In the genomic region with DNA sequence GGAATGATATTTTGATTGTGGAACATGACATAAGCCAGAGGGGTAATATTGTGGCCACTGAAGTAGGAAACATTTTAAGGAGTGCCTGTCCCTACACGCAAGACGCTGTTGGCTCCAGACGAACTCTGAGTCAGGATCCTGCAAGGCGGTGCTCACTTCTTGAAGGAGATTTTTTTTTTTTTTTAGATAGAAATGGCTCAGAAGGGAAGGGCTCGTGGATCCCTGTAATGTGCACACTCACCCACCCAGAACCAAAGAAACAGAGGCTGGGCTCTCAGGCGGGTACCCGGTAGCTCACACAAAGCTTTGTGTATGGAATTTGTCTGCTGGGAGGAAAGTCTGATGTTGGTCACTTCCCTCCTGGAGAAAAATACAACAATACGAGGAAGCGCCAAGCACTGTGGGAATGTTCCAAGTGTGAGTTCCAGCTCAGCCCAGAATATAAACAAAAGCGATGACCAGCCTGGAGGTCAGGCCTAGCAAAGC, we compare ENCODE assay signal across 10 cellular contexts. TPM values are rescaled to one million over a fixed set of nuclear protein-coding genes. Genes with fewer than 3 reads are reported as not detected.
DNase-seq lines count a peak whose midpoint lies in the region; ATAC-seq and TF ChIP-seq lines count a peak whose summit lies in the region.
"Had no signal": no experiment of that assay in that cellular context is flagged by ENCODE, and none has a peak within 500 bp of the region (broad histone marks: within the 10 kb centered on the region; RNA-seq: fewer than 3 reads in every experiment).

No MANE protein-coding gene starts in this region.

- H3K4me3 ChIP-seq in dorsolateral prefrontal cortex (no peak overlapping the region), lower leg skin (ENCODE audit: low read depth, poor library complexity, severe bottlenecking) (no peak overlapping the region), suprapubic skin (no peak overlapping the region)

- no peaks in the 10 kb centered on the region for H3K9me3 ChIP-seq in suprapubic skin

- H3K27ac Mint-ChIP-seq in activated CD8-positive, alpha-beta memory T cell treated with anti-CD3 and anti-CD28 coated beads, Interleukin-2, amount 10 ng/mL, durations not matched to agents 7 days and 5 days, result no peak overlapping the region

- no peak for ATAC-seq in activated CD8-positive, alpha-beta memory T cell treated with anti-CD3 and anti-CD28 coated beads, Interleukin-2, amount 10 ng/mL, durations not matched to agents 7 days and 5 days

- TF ChIP-seq EP300 in suprapubic skin (IDR thresholded peaks at IDR 0.05), result no peak

- no peak for TF ChIP-seq POLR2A in lower leg skin (IDR thresholded peaks at IDR 0.05)
- TF ChIP-seq POLR2A in suprapubic skin (IDR thresholded peaks at IDR 0.05), result no peak

- no peak overlapping the region for H3K4me3 Mint-ChIP-seq in activated CD8-positive, alpha-beta memory T cell treated with anti-CD3 and anti-CD28 coated beads, Interleukin-2, amount 10 ng/mL, durations not matched to agents 7 days and 5 days
- H3K4me3 Mint-ChIP-seq: neural crest cell had no signal

- peaks cover 64% of the 10 kb centered on the region for H3K4me1 Mint-ChIP-seq in activated CD8-positive, alpha-beta memory T cell treated with anti-CD3 and anti-CD28 coated beads, Interleukin-2, amount 10 ng/mL, durations not matched to agents 7 days and 5 days

- no peak for TF ChIP-seq CTCF in dorsolateral prefrontal cortex (IDR thresholded peaks at IDR 0.05 in 54 of 56, conservative IDR thresholded peaks at IDR 0.05 in 2 of 56; ENCODE audit: low read depth in 1 of 56, partially characterized antibody in 56 of 56)
- TF ChIP-seq CTCF in lower leg skin (IDR thresholded peaks at IDR 0.05), result no peak
- TF ChIP-seq CTCF in suprapubic skin (IDR thresholded peaks at IDR 0.05), result no peak

- peaks cover 17% of the 10 kb centered on the region for H3K36me3 Mint-ChIP-seq in activated CD8-positive, alpha-beta memory T cell treated with anti-CD3 and anti-CD28 coated beads, Interleukin-2, amount 10 ng/mL, durations not matched to agents 7 days and 5 days

- H3K9me3 Mint-ChIP-seq in activated CD8-positive, alpha-beta memory T cell treated with anti-CD3 and anti-CD28 coated beads, Interleukin-2, amount 10 ng/mL, durations not matched to agents 7 days and 5 days (ENCODE audit: low read depth), result no peaks in the 10 kb centered on the region
- H3K9me3 Mint-ChIP-seq: neural crest cell had no signal

- 23 to 30% methylated on average over 10 of the region's 10 CpGs for WGBS in lower leg skin, 2 donors
- WGBS in suprapubic skin, result 15% methylated on average over 10 of the region's 10 CpGs

- peak; percentile 47 for DNase-seq in NCI-H226
- DNase-seq in dorsolateral prefrontal cortex, result no peak
- DNase-seq in lower leg skin (ENCODE audit: low spot score in 2 of 2), result peak; percentile 83 to 87
- peak in 1 of 2 donors; percentile 81 for DNase-seq in suprapubic skin (ENCODE audit: low spot score in 2 of 2)
- no peak for DNase-seq in NCI-H2171 (lab: John Stamatoyannopoulos, UW)
- DNase-seq in activated CD4-positive, alpha-beta T cell treated with anti-CD3 and anti-CD28 coated beads for 1 hour, result no peak
- DNase-seq in activated CD8-positive, alpha-beta memory T cell treated with anti-CD3 and anti-CD28 coated beads, Interleukin-2, amount 10 ng/mL, durations not matched to agents 7 days and 5 days, result no peak
- DNase-seq in cerebellum (ENCODE audit: low spot score), result no peak
- DNase-seq: SW 1271 had no signal

- CTCF ChIA-PET in activated CD8-positive, alpha-beta memory T cell treated with anti-CD3 and anti-CD28 coated beads, Interleukin-2, amount 10 ng/mL, durations not matched to agents 7 days and 5 days (lab: Charles Lee), result interaction anchor here (1.3 kb wide), 1 partner anchor 62 kb away, joined by 5 read pairs; no protein-coding TSS in a partner anchor

- intact Hi-C loops in dorsolateral prefrontal cortex (cut with DNase I) (no loop called here), lower leg skin (cut with DNase I; ENCODE audit: low total_unique reads) (no loop called here)

- no peaks in the 10 kb centered on the region for H3K27me3 Mint-ChIP-seq in activated CD8-positive, alpha-beta memory T cell treated with anti-CD3 and anti-CD28 coated beads, Interleukin-2, amount 10 ng/mL, durations not matched to agents 7 days and 5 days

- H3K27me3 ChIP-seq in dorsolateral prefrontal cortex, result no peaks in the 10 kb centered on the region
- no peaks in the 10 kb centered on the region for H3K27me3 ChIP-seq in suprapubic skin

- peaks cover 59% of the 10 kb centered on the region for H3K4me1 ChIP-seq in suprapubic skin

- no peaks in the 10 kb centered on the region for H3K36me3 ChIP-seq in suprapubic skin

- peak overlapping the region in 41 of 59 donors; percentile 12 to 88 (median 59) for H3K27ac ChIP-seq in dorsolateral prefrontal cortex
- H3K27ac ChIP-seq in suprapubic skin, result peak overlapping the region; percentile 79

RNA-seq across cellular contexts. Expression of a gene that starts 25.7 kb away (rescaled TPM):
- 100 to 1,000 TPM in 115 of 120 experiments, 10 to 100 TPM in 5; 96.5 to 222 (median 138) TPM for total RNA-seq in dorsolateral prefrontal cortex
- total RNA-seq in lower leg skin, result 10 to 100 TPM; 18.0 to 70.8 (median 43.5) TPM
- total RNA-seq in suprapubic skin, result 10 to 100 TPM; 43.0 to 58.3 (median 51.7) TPM
- 100 to 1,000 TPM; 187 to 215 TPM for total RNA-seq in activated CD8-positive, alpha-beta memory T cell treated with anti-CD3 and anti-CD28 coated beads, Interleukin-2, amount 10 ng/mL, durations not matched to agents 7 days and 5 days
- 45.8 TPM for total RNA-seq in cerebellum

Comparison
In these comparisons a context has a peak if more than half of its experiments do, and no peak if none do; other contexts are left out.
1. DNase-seq: peak in NCI-H226 (single experiment) and lower leg skin (2 of 2); none in dorsolateral prefrontal cortex (0 of 10), NCI-H2171 (single experiment), activated CD4-positive, alpha-beta T cell treated with anti-CD3 and anti-CD28 coated beads for 1 hour (single experiment), activated CD8-positive, alpha-beta memory T cell treated with anti-CD3 and anti-CD28 coated beads, Interleukin-2, amount 10 ng/mL, durations not matched to agents 7 days and 5 days (single experiment) and cerebellum (single experiment).